ENCODE assay signal across 16 cellular contexts in the genomic region with DNA sequence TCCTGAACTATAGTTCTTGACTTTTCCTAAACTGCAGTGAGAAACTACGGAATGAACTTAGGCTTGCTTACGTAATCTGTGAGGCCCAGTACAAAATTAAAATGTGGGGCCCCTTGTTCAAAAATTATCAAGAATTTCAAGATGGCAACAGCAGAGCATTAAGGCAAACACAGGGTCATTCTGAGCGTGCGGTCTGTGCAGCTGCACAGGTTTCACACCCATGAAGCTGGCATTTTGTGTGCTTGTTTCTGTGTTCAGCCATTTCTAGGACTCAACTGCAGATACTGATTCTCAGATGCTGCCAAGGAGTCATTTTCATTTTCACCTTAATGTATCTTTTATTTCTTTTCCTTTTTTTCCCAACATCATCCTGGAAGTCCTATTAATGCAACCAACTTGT.
"Had no signal": no experiment of that assay in that cellular context is flagged by ENCODE, and none has a peak within 500 bp of the region (broad histone marks: within the 10 kb centered on the region; RNA-seq: fewer than 3 reads in every experiment).

No MANE protein-coding gene starts in this region.

- H3K4me1 Mint-ChIP-seq: nephron progenitor cell had no signal

- H3K9me3 ChIP-seq: breast epithelium, tibial nerve, uterus had no signal

- H3K4me3 ChIP-seq: breast epithelium, tibial nerve, uterus had no signal

- H3K36me3 Mint-ChIP-seq: immature natural killer cell; stimulated activated effector memory CD8-positive, alpha-beta T cell treated with anti-CD3 and anti-CD28 coated beads, Interleukin-12 subunit alpha, Interleukin-12 subunit beta, amount 100 ng/mL, for 72 hours had no signal

- H3K27ac Mint-ChIP-seq: immature natural killer cell; nephron progenitor cell; stimulated activated effector memory CD8-positive, alpha-beta T cell treated with anti-CD3 and anti-CD28 coated beads, Interleukin-12 subunit alpha, Interleukin-12 subunit beta, amount 100 ng/mL, for 72 hours had no signal

- DNase-seq: activated CD4-positive, alpha-beta T cell treated with anti-CD3 and anti-CD28 coated beads, Interleukin-2, amount 50 U/mL, for 4 hours; activated T-cell treated with anti-CD3 and anti-CD28 coated beads, Interleukin-2, amount 50 U/mL, for 24 hours; aorta; dermis blood vessel endothelial cell; foreskin melanocyte; head of caudate nucleus; immature natural killer cell; mesenchymal stem cell; nephron progenitor cell; occipital lobe; uterus had no signal

- H3K27me3 Mint-ChIP-seq: activated T-cell treated with anti-CD3 and anti-CD28 coated beads, Interleukin-2, amount 50 U/mL, for 24 hours had no signal

- ATAC-seq: activated CD4-positive, CD25-positive, alpha-beta regulatory T cell treated with anti-CD3 and anti-CD28 coated beads, Interleukin-2, amount 50 U/mL, for 24 hours; stimulated activated effector memory CD8-positive, alpha-beta T cell treated with anti-CD3 and anti-CD28 coated beads, Interleukin-12 subunit alpha, Interleukin-12 subunit beta, amount 100 ng/mL, for 72 hours had no signal

- H3K4me1 ChIP-seq: breast epithelium, tibial nerve, uterus had no signal

- H3K27ac ChIP-seq: breast epithelium, epithelial cell of prostate, tibial nerve, uterus had no signal

- H3K36me3 ChIP-seq: breast epithelium, tibial nerve, uterus had no signal

- H3K9me3 Mint-ChIP-seq: nephron progenitor cell; stimulated activated effector memory CD8-positive, alpha-beta T cell treated with anti-CD3 and anti-CD28 coated beads, Interleukin-12 subunit alpha, Interleukin-12 subunit beta, amount 100 ng/mL, for 72 hours had no signal

- H3K4me3 Mint-ChIP-seq: activated T-cell treated with anti-CD3 and anti-CD28 coated beads, Interleukin-2, amount 50 U/mL, for 24 hours; immature natural killer cell; nephron progenitor cell; stimulated activated effector memory CD8-positive, alpha-beta T cell treated with anti-CD3 and anti-CD28 coated beads, Interleukin-12 subunit alpha, Interleukin-12 subunit beta, amount 100 ng/mL, for 72 hours had no signal

- H3K27me3 ChIP-seq: breast epithelium, tibial nerve, uterus had no signal
